In genomic region chr1:156065212-156065611, GRCh38 we compare ENCODE assay signal across 30 cellular contexts. TPM values are rescaled to one million over a fixed set of nuclear protein-coding genes. Genes with fewer than 3 reads are reported as not detected.
DNase-seq lines count a peak whose midpoint lies in the region; ATAC-seq and TF ChIP-seq lines count a peak whose summit lies in the region.
"Had no signal": no experiment of that assay in that cellular context is flagged by ENCODE, and none has a peak within 500 bp of the region (broad histone marks: within the 10 kb centered on the region; RNA-seq: fewer than 3 reads in every experiment).

No MANE protein-coding gene starts in this region.

- H3K9me3 Mint-ChIP-seq in activated CD8-positive, alpha-beta memory T cell treated with anti-CD3 and anti-CD28 coated beads, Interleukin-2, amount 10 ng/mL, durations not matched to agents 7 days and 5 days (ENCODE audit: low read depth): no peaks in the 10 kb centered on the region
- H3K9me3 Mint-ChIP-seq in glutamatergic neuron (ENCODE audit: unreplicated experiment): peaks cover 8% of the 10 kb centered on the region
- H3K9me3 Mint-ChIP-seq: activated CD4-positive, alpha-beta memory T cell treated with anti-CD3 and anti-CD28 coated beads, Interleukin-2, amount 10 ng/mL, durations not matched to agents 7 days and 5 days; activated naive CD4-positive, alpha-beta T cell treated with anti-CD3 and anti-CD28 coated beads, Interleukin-2, amount 10 ng/mL, durations not matched to agents 7 days and 5 days; CD4-positive, alpha-beta memory T cell; naive thymus-derived CD8-positive, alpha-beta T cell; stimulated activated naive B cell treated with anti-CD40 and anti-IgM and Interleukin-4, amounts not matched to agents 10 μg/mL and 1 μg/mL and 100 μg/mL, for 72 hours; T-helper 1 cell treated with Interleukin-12 subunit alpha and Interleukin-12 subunit beta and Interleukin-4 antibody, amounts not matched to agents 30 μg/mL and 1 μg/mL, for 36 hours had no signal

- CTCF ChIA-PET in activated CD8-positive, alpha-beta memory T cell treated with anti-CD3 and anti-CD28 coated beads, Interleukin-2, amount 10 ng/mL, durations not matched to agents 7 days and 5 days (lab: Charles Lee): interaction anchor here (1.2 to 3.9 kb wide), 13 partner anchors 17 to 320 kb away, joined by 3 to 22 read pairs (median 9); partner anchors contain the start of genes KHDC4, LMNA, MEX3A and SSR2

- no peaks in the 10 kb centered on the region for H3K4me1 ChIP-seq in effector memory CD4-positive, alpha-beta T cell (ENCODE audit: control insufficient read depth, insufficient read depth, low read length, poor library complexity, severe bottlenecking)
- H3K4me1 ChIP-seq: pancreas, uterus had no signal

- no peak overlapping the region for H3K4me3 ChIP-seq in effector memory CD4-positive, alpha-beta T cell (ENCODE audit: insufficient read depth, low read depth, low read length, poor library complexity, severe bottlenecking)
- H3K4me3 ChIP-seq: K562, pancreas, thoracic aorta, uterus had no signal

- ATAC-seq in activated CD8-positive, alpha-beta memory T cell treated with anti-CD3 and anti-CD28 coated beads, Interleukin-2, amount 10 ng/mL, durations not matched to agents 7 days and 5 days: no peak
- ATAC-seq in GM19452 (IDR thresholded peaks at IDR 0.05; ENCODE audit: unreplicated experiment): peak; percentile 52
- peak; percentile 44 for ATAC-seq in stimulated activated naive CD8-positive, alpha-beta T cell treated with anti-CD3 and anti-CD28 coated beads, Interleukin-15, Interleukin-2, amounts not matched to agents 100 U/mL and 50 U/mL, for 24 hours
- no peak for ATAC-seq in omental fat pad (ENCODE audit: low FRiP score)
- ATAC-seq: K562; naive thymus-derived CD8-positive, alpha-beta T cell; pancreas; PC-3; SK-N-SH treated with all-trans-retinoic acid at 6 μM for 48 hours had no signal

- no peaks in the 10 kb centered on the region for H3K27me3 ChIP-seq in effector memory CD4-positive, alpha-beta T cell (replicated peaks; ENCODE audit: control insufficient read depth, insufficient read depth, low read length, poor library complexity, severe bottlenecking)
- H3K27me3 ChIP-seq: pancreas, uterus had no signal

- no peaks in the 10 kb centered on the region for H3K27me3 Mint-ChIP-seq in activated CD8-positive, alpha-beta memory T cell treated with anti-CD3 and anti-CD28 coated beads, Interleukin-2, amount 10 ng/mL, durations not matched to agents 7 days and 5 days
- peaks cover 7% of the 10 kb centered on the region for H3K27me3 Mint-ChIP-seq in glutamatergic neuron (ENCODE audit: unreplicated experiment)
- H3K27me3 Mint-ChIP-seq: activated CD4-positive, alpha-beta memory T cell treated with anti-CD3 and anti-CD28 coated beads, Interleukin-2, amount 10 ng/mL, durations not matched to agents 7 days and 5 days; CD4-positive, alpha-beta memory T cell; naive thymus-derived CD8-positive, alpha-beta T cell had no signal

- TF ChIP-seq CTCF in glutamatergic neuron (IDR thresholded peaks at IDR 0.05; ENCODE audit: partially characterized antibody, unreplicated experiment) (no peak), omental fat pad (IDR thresholded peaks at IDR 0.05) (no peak)

- H3K27ac ChIP-seq in effector memory CD4-positive, alpha-beta T cell (ENCODE audit: insufficient read depth, low read length, poor library complexity, severe bottlenecking): no peak overlapping the region
- H3K27ac ChIP-seq: pancreas, thoracic aorta, uterus had no signal

- no peaks in the 10 kb centered on the region for H3K9me3 ChIP-seq in effector memory CD4-positive, alpha-beta T cell (ENCODE audit: control insufficient read depth, low read length)
- H3K9me3 ChIP-seq: pancreas, thoracic aorta, uterus had no signal

- no peaks in the 10 kb centered on the region for H3K36me3 Mint-ChIP-seq in activated CD8-positive, alpha-beta memory T cell treated with anti-CD3 and anti-CD28 coated beads, Interleukin-2, amount 10 ng/mL, durations not matched to agents 7 days and 5 days
- no peaks in the 10 kb centered on the region for H3K36me3 Mint-ChIP-seq in glutamatergic neuron (ENCODE audit: unreplicated experiment)
- H3K36me3 Mint-ChIP-seq: activated naive CD4-positive, alpha-beta T cell treated with anti-CD3 and anti-CD28 coated beads, Interleukin-2, amount 10 ng/mL, durations not matched to agents 7 days and 5 days; CD4-positive, alpha-beta memory T cell; naive thymus-derived CD8-positive, alpha-beta T cell; stimulated activated naive B cell treated with anti-CD40 and anti-IgM and Interleukin-4, amounts not matched to agents 10 μg/mL and 1 μg/mL and 100 μg/mL, for 72 hours had no signal

- H3K4me1 Mint-ChIP-seq in activated CD8-positive, alpha-beta memory T cell treated with anti-CD3 and anti-CD28 coated beads, Interleukin-2, amount 10 ng/mL, durations not matched to agents 7 days and 5 days: peaks cover 18% of the 10 kb centered on the region
- H3K4me1 Mint-ChIP-seq in glutamatergic neuron (ENCODE audit: low read depth, unreplicated experiment): peaks cover 4% of the 10 kb centered on the region

- H3K36me3 ChIP-seq in effector memory CD4-positive, alpha-beta T cell (ENCODE audit: control insufficient read depth, insufficient read depth, low read length): no peaks in the 10 kb centered on the region
- H3K36me3 ChIP-seq: thoracic aorta, uterus had no signal

- no peak overlapping the region for H3K4me3 Mint-ChIP-seq in activated CD8-positive, alpha-beta memory T cell treated with anti-CD3 and anti-CD28 coated beads, Interleukin-2, amount 10 ng/mL, durations not matched to agents 7 days and 5 days
- peak overlapping the region; percentile 1 for H3K4me3 Mint-ChIP-seq in glutamatergic neuron (ENCODE audit: unreplicated experiment)
- H3K4me3 Mint-ChIP-seq: activated CD4-positive, alpha-beta memory T cell treated with anti-CD3 and anti-CD28 coated beads, Interleukin-2, amount 10 ng/mL, durations not matched to agents 7 days and 5 days; activated naive CD4-positive, alpha-beta T cell treated with anti-CD3 and anti-CD28 coated beads, Interleukin-2, amount 10 ng/mL, durations not matched to agents 7 days and 5 days; CD4-positive, alpha-beta memory T cell; naive thymus-derived CD8-positive, alpha-beta T cell; stimulated activated naive B cell treated with anti-CD40 and anti-IgM and Interleukin-4, amounts not matched to agents 10 μg/mL and 1 μg/mL and 100 μg/mL, for 72 hours; T-helper 1 cell treated with Interleukin-12 subunit alpha and Interleukin-12 subunit beta and Interleukin-4 antibody, amounts not matched to agents 30 μg/mL and 1 μg/mL, for 36 hours had no signal

- H3K27ac Mint-ChIP-seq in activated CD8-positive, alpha-beta memory T cell treated with anti-CD3 and anti-CD28 coated beads, Interleukin-2, amount 10 ng/mL, durations not matched to agents 7 days and 5 days: peak overlapping the region; percentile 2
- no peak overlapping the region for H3K27ac Mint-ChIP-seq in glutamatergic neuron (ENCODE audit: unreplicated experiment)
- H3K27ac Mint-ChIP-seq: activated CD4-positive, alpha-beta memory T cell treated with anti-CD3 and anti-CD28 coated beads, Interleukin-2, amount 10 ng/mL, durations not matched to agents 7 days and 5 days; activated naive CD4-positive, alpha-beta T cell treated with anti-CD3 and anti-CD28 coated beads, Interleukin-2, amount 10 ng/mL, durations not matched to agents 7 days and 5 days; stimulated activated naive B cell treated with anti-CD40 and anti-IgM and Interleukin-4, amounts not matched to agents 10 μg/mL and 1 μg/mL and 100 μg/mL, for 72 hours; T-helper 1 cell treated with Interleukin-12 subunit alpha and Interleukin-12 subunit beta and Interleukin-4 antibody, amounts not matched to agents 30 μg/mL and 1 μg/mL, for 36 hours had no signal

- DNase-seq in activated CD8-positive, alpha-beta memory T cell treated with anti-CD3 and anti-CD28 coated beads, Interleukin-2, amount 10 ng/mL, durations not matched to agents 7 days and 5 days: no peak
- no peak for DNase-seq in activated CD8-positive, alpha-beta memory T cell treated with anti-CD3 and anti-CD28 coated beads for 24 hours
- no peak for DNase-seq in glutamatergic neuron
- no peak for DNase-seq in stimulated activated naive CD8-positive, alpha-beta T cell treated with anti-CD3 and anti-CD28 coated beads, Interleukin-15, Interleukin-2, amounts not matched to agents 100 U/mL and 50 U/mL, for 24 hours
- no peak for DNase-seq in effector memory CD4-positive, alpha-beta T cell
- no peak for DNase-seq in omental fat pad (ENCODE audit: low spot score)
- DNase-seq in DMS79 treated with DMSO at 0.1 percent for 48 hours (lab: John Stamatoyannopoulos, UW): no peak
- DNase-seq: activated CD4-positive, alpha-beta memory T cell treated with anti-CD3 and anti-CD28 coated beads, Interleukin-2, amount 10 ng/mL, durations not matched to agents 7 days and 5 days; activated naive CD4-positive, alpha-beta T cell treated with anti-CD3 and anti-CD28 coated beads, Interleukin-2, amount 10 ng/mL, durations not matched to agents 7 days and 5 days; aorta; CD4-positive, alpha-beta memory T cell; naive thymus-derived CD8-positive, alpha-beta T cell; NCI-H1105; NCI-H1930; NCI-H526; pancreas; PC-3; retina; stimulated activated naive B cell treated with anti-CD40 and anti-IgM and Interleukin-4, amounts not matched to agents 10 μg/mL and 1 μg/mL and 100 μg/mL, for 72 hours; uterus had no signal

RNA-seq across cellular contexts. Expression of gene RAB25, which starts 4.3 kb away (rescaled TPM):
- not detected for total RNA-seq in activated CD8-positive, alpha-beta memory T cell treated with anti-CD3 and anti-CD28 coated beads, Interleukin-2, amount 10 ng/mL, durations not matched to agents 7 days and 5 days
- total RNA-seq in glutamatergic neuron (ENCODE audit: unreplicated experiment) (not detected), omental fat pad (under 1 TPM in 1 of 4 donors, not detected in 3; 0.84 TPM)
- total RNA-seq: aorta, endothelial cell of umbilical vein, frontal cortex, M059J, skeletal muscle tissue, thoracic aorta had no signal

RNA-seq across cellular contexts. Expression of gene LAMTOR2, which starts 10.6 kb away (rescaled TPM):
- 10 to 100 TPM; 59.3 to 60.6 TPM for total RNA-seq in activated CD8-positive, alpha-beta memory T cell treated with anti-CD3 and anti-CD28 coated beads, Interleukin-2, amount 10 ng/mL, durations not matched to agents 7 days and 5 days
- total RNA-seq in glutamatergic neuron (ENCODE audit: unreplicated experiment) (47.0 TPM), omental fat pad (10 to 100 TPM; 45.8 to 74.3 (median 65.0) TPM)

RNA-seq across cellular contexts. Expression of gene UBQLN4, which starts 11.6 kb away (rescaled TPM):
- 10 to 100 TPM; 40.3 to 44.8 TPM for total RNA-seq in activated CD8-positive, alpha-beta memory T cell treated with anti-CD3 and anti-CD28 coated beads, Interleukin-2, amount 10 ng/mL, durations not matched to agents 7 days and 5 days
- total RNA-seq in glutamatergic neuron (ENCODE audit: unreplicated experiment) (52.4 TPM), omental fat pad (10 to 100 TPM; 16.2 to 24.5 (median 18.6) TPM)

RNA-seq across cellular contexts. Expression of gene MEX3A, which starts 17.1 kb away (rescaled TPM):
- total RNA-seq in activated CD8-positive, alpha-beta memory T cell treated with anti-CD3 and anti-CD28 coated beads, Interleukin-2, amount 10 ng/mL, durations not matched to agents 7 days and 5 days: under 1 TPM; 0.06 to 0.56 TPM
- total RNA-seq in glutamatergic neuron (ENCODE audit: unreplicated experiment): 114 TPM
- under 1 TPM; 0.56 to 0.96 (median 0.66) TPM for total RNA-seq in omental fat pad
- total RNA-seq: CD4-positive, alpha-beta memory T cell; mononuclear cell had no signal

RNA-seq across cellular contexts. Expression of gene SSR2, which starts 44.5 kb away (rescaled TPM):
- 100 to 1,000 TPM; 185 to 200 TPM for total RNA-seq in activated CD8-positive, alpha-beta memory T cell treated with anti-CD3 and anti-CD28 coated beads, Interleukin-2, amount 10 ng/mL, durations not matched to agents 7 days and 5 days
- total RNA-seq in glutamatergic neuron (ENCODE audit: unreplicated experiment) (199 TPM), omental fat pad (100 to 1,000 TPM; 197 to 397 (median 308) TPM)

Comparison
In these comparisons a context has a peak if more than half of its experiments do, and no peak if none do; other contexts are left out.
1. ATAC-seq: peak in GM19452 (single experiment) and stimulated activated naive CD8-positive, alpha-beta T cell treated with anti-CD3 and anti-CD28 coated beads, Interleukin-15, Interleukin-2, amounts not matched to agents 100 U/mL and 50 U/mL, for 24 hours (single experiment); none in activated CD8-positive, alpha-beta memory T cell treated with anti-CD3 and anti-CD28 coated beads, Interleukin-2, amount 10 ng/mL, durations not matched to agents 7 days and 5 days (single experiment) and omental fat pad (single experiment).